ENCODE assay signal across 16 cellular contexts in genomic region chr2:98347298-98348065, GRCh38. TPM values are rescaled to one million over a fixed set of nuclear protein-coding genes. Genes with fewer than 3 reads are reported as not detected.
A peak's percentile ranks its signal among the peaks of the same experiment; 100 is the strongest.
DNase-seq lines count a peak whose midpoint lies in the region; ATAC-seq and TF ChIP-seq lines count a peak whose summit lies in the region.
"Had no signal": no experiment of that assay in that cellular context is flagged by ENCODE, and none has a peak within 500 bp of the region (broad histone marks: within the 10 kb centered on the region; RNA-seq: fewer than 3 reads in every experiment).

No MANE protein-coding gene starts in this region.

- TF ChIP-seq POLR2A in esophagus muscularis mucosa (IDR thresholded peaks at IDR 0.05; ENCODE audit: low read depth) = no peak
- no peak for TF ChIP-seq POLR2A in lower leg skin (IDR thresholded peaks at IDR 0.05)

- no peak overlapping the region for H3K4ac ChIP-seq in neuronal stem cell (ENCODE audit: low read length)

- peak; percentile 9 for DNase-seq in GM23248
- peak; percentile 98 for DNase-seq in NCI-H82 (lab: John Stamatoyannopoulos, UW)
- peak; percentile 53 for DNase-seq in esophagus muscularis mucosa (ENCODE audit: extremely low spot score)
- peak; percentile 29 for DNase-seq in neuronal stem cell (ENCODE audit: low spot score)
- DNase-seq in globus pallidus (ENCODE audit: low spot score) = no peak
- no peak for DNase-seq in left colon
- DNase-seq in lower leg skin (ENCODE audit: low spot score in 2 of 2) = no peak
- DNase-seq: dermis blood vessel endothelial cell; NCI-H2029 treated with DMSO at 0.1 percent for 48 hours; stimulated activated CD4-positive, alpha-beta T cell treated with anti-CD3 and anti-CD28 coated beads, Interleukin-1b, Interleukin-23, amount 100 ng/mL, for 48 hours; T1000; transverse colon had no signal

- H2BK120ac ChIP-seq in neuronal stem cell (ENCODE audit: low read depth, low read length) = no peak overlapping the region

- H3K27me3 ChIP-seq in GM23248 (replicated peaks; ENCODE audit: insufficient read depth) (peaks cover 42% of the 10 kb centered on the region), esophagus muscularis mucosa (peaks cover 13 to 68% (median 27%) of the 10 kb centered on the region in 4 donors), neuronal stem cell (ENCODE audit: control insufficient read depth in 3 of 3, insufficient read depth in 3 of 3, low read depth in 1 of 3, low read length in 3 of 3) (peaks cover 12 to 83% (median 40%) of the 10 kb centered on the region in 3 experiments)

- no peak overlapping the region for H2BK12ac ChIP-seq in neuronal stem cell (ENCODE audit: low read length)

- H3K9ac ChIP-seq in GM23248 (no peak overlapping the region), neuronal stem cell (ENCODE audit: low read depth, low read length, poor library complexity) (no peak overlapping the region)

- no peaks in the 10 kb centered on the region for H4K20me1 ChIP-seq in GM23248 (ENCODE audit: insufficient read depth)

- H3K79me2 ChIP-seq in GM23248 (ENCODE audit: insufficient read depth) = no peaks in the 10 kb centered on the region

- H2BK5ac ChIP-seq in neuronal stem cell (ENCODE audit: low read length) = no peak overlapping the region

- 0 out of 2 replicates have a peak, but pooled peaks cover 3% of the 10 kb centered on the region for H3K4me1 ChIP-seq in GM23248 (ENCODE audit: insufficient read depth)
- peaks cover 9 to 25% (median 17%) of the 10 kb centered on the region in 4 donors for H3K4me1 ChIP-seq in esophagus muscularis mucosa
- peaks cover 7 to 24% of the 10 kb centered on the region in 2 donors for H3K4me1 ChIP-seq in neuronal stem cell (ENCODE audit: control insufficient read depth in 2 of 2, insufficient read depth in 1 of 2, low read depth in 1 of 2, low read length in 2 of 2)

- H3F3A ChIP-seq in GM23248 (ENCODE audit: insufficient read depth) = no peaks in the 10 kb centered on the region

- H3K9me3 ChIP-seq in GM23248 (ENCODE audit: low read depth) (no peaks in the 10 kb centered on the region), esophagus muscularis mucosa (no peaks in the 10 kb centered on the region), neuronal stem cell (replicated peaks in 1 of 2; ENCODE audit: control insufficient read depth in 2 of 2, insufficient read depth in 1 of 2, low read depth in 1 of 2, low read length in 2 of 2) (peaks cover 0 to 2% of the 10 kb centered on the region in 2 donors)
- H3K9me3 ChIP-seq: transverse colon had no signal

- no peak overlapping the region for H3K23ac ChIP-seq in neuronal stem cell (ENCODE audit: low read depth, low read length, poor library complexity)

- peak overlapping the region; percentile 1 for H3K14ac ChIP-seq in neuronal stem cell (ENCODE audit: low read length)

- no peak overlapping the region for H3K18ac ChIP-seq in neuronal stem cell (ENCODE audit: low read length)

- intact Hi-C loops in esophagus muscularis mucosa (cut with DNase I) (no loop called here), left colon (cut with DNase I, micrococcal nuclease) (no loop called here), lower leg skin (cut with DNase I; ENCODE audit: low total_unique reads) (no loop called here)

- no peak for TF ChIP-seq CTCF in esophagus muscularis mucosa (IDR thresholded peaks at IDR 0.05)
- no peak for TF ChIP-seq CTCF in lower leg skin (IDR thresholded peaks at IDR 0.05)

- H4K8ac ChIP-seq in neuronal stem cell (ENCODE audit: low read depth, low read length) = no peak overlapping the region

- H4K91ac ChIP-seq in neuronal stem cell (ENCODE audit: low read depth, low read length, poor library complexity) = no peak overlapping the region

- no peaks in the 10 kb centered on the region for H3K9me2 ChIP-seq in GM23248 (ENCODE audit: insufficient read depth)

- H3K4me2 ChIP-seq in GM23248 (ENCODE audit: unreplicated experiment) (peak overlapping the region; percentile 85), neuronal stem cell (ENCODE audit: insufficient read depth, low read length, poor library complexity, severe bottlenecking) (peak overlapping the region; percentile 66)

- no peaks in the 10 kb centered on the region for H3K79me1 ChIP-seq in neuronal stem cell (ENCODE audit: low read depth, low read length)

- H3K4me3 ChIP-seq in GM23248 (peak overlapping the region; percentile 68; the same call in 1 of the 2 replicates), esophagus muscularis mucosa (peak overlapping the region; percentile 36 to 50 (median 40)), neuronal stem cell (ENCODE audit: low read length in 2 of 2) (no peak overlapping the region), lower leg skin (ENCODE audit: low read depth, poor library complexity, severe bottlenecking) (no peak overlapping the region)

- no peak overlapping the region for H2BK15ac ChIP-seq in neuronal stem cell (ENCODE audit: low read length)

- H2AK5ac ChIP-seq in neuronal stem cell (ENCODE audit: low read depth, low read length) = no peak overlapping the region

- TF ChIP-seq EP300 in esophagus muscularis mucosa (IDR thresholded peaks at IDR 0.05) = no peak

- no peak overlapping the region for H3K27ac ChIP-seq in GM23248
- H3K27ac ChIP-seq in esophagus muscularis mucosa (replicated peaks in 1 of 4) = no peak overlapping the region
- H3K27ac ChIP-seq in neuronal stem cell (replicated peaks; ENCODE audit: low read length) = no peak overlapping the region
- H3K27ac ChIP-seq: C4-2B, HL-60, transverse colon had no signal

- in situ Hi-C loops in GM23248 (cut with MboI) = no loop called here

- ATAC-seq in left colon = no peak

- no peaks in the 10 kb centered on the region for H3K36me3 ChIP-seq in GM23248 (ENCODE audit: low read depth)
- H3K36me3 ChIP-seq in esophagus muscularis mucosa = no peaks in the 10 kb centered on the region
- no peaks in the 10 kb centered on the region for H3K36me3 ChIP-seq in neuronal stem cell (replicated peaks in 1 of 2; ENCODE audit: control insufficient read depth in 2 of 2, insufficient read depth in 2 of 2, low read length in 2 of 2)
- H3K36me3 ChIP-seq: transverse colon had no signal

- H2AFZ ChIP-seq in GM23248 (no peak overlapping the region), neuronal stem cell (ENCODE audit: low read length) (peak overlapping the region; percentile 71)

- 6 to 8% methylated on average over 46 to 53 of the region's 54 CpGs for WGBS in GM23248 (ENCODE audit: low coverage in 1 of 2, low lambda C conversion rate in 2 of 2, missing lambda C conversion rate in 2 of 2), 2 experiments
- 8% methylated on average over 32 of the region's 54 CpGs for WGBS in esophagus muscularis mucosa
- WGBS in neuronal stem cell (ENCODE audit: extremely low coverage in 2 of 2, insufficient read length in 2 of 2, insufficient replicate concordance in 1 of 2), 2 donors = no CpG with 5 or more reads among the region's 54 CpGs
- 6 to 13% methylated on average over 44 to 52 of the region's 54 CpGs for WGBS in lower leg skin, 2 donors

RNA-seq across cellular contexts. Expression of gene CNGA3, which starts 1.2 kb away (rescaled TPM):
- under 0.01 and 0.51 TPM in 2 replicates for total RNA-seq in GM23248 (2014; rRNA removed; shearing (Covaris generic))
- 0.20 and 0.30 TPM in 2 replicates for polyA plus RNA-seq in GM23248 (2016; fragmentation: Nextera tagmentation; extraction: Ambion mirVana)
- 10 to 100 TPM in 1 of 4 donors, 1 to 10 TPM in 3; 2.5 to 13.7 (median 6.6) TPM for total RNA-seq in esophagus muscularis mucosa
- not detected for polyA plus RNA-seq in neuronal stem cell (2013, experiment 1 of 2)
- polyA plus RNA-seq in neuronal stem cell (2013, experiment 2 of 2) = not detected
- total RNA-seq in left colon = 1 to 10 TPM in 1 of 2 donors, under 1 TPM in 1; 0.27 to 1.3 TPM
- total RNA-seq in lower leg skin = not detected
- total RNA-seq: activated T-helper 2 cell treated with anti-CD3 and anti-CD28 coated beads, Interferon-gamma antibody, Interleukin-2, Interleukin-4, amounts not matched to agents 10 μg/mL and 5 μg/mL and 100 μg/mL, durations not matched to agents 14 hours and 24 hours and 36 hours; renal cortical epithelial cell had no signal

Comparison
In these comparisons a context has a peak if more than half of its experiments do, and no peak if none do; other contexts are left out.
1. DNase-seq: peak in GM23248 (single experiment), NCI-H82 (single experiment), esophagus muscularis mucosa (single experiment) and neuronal stem cell (single experiment); none in globus pallidus (single experiment), left colon (0 of 2) and lower leg skin (0 of 2).
2. H3K4me3 ChIP-seq: peak in GM23248 (single experiment) and esophagus muscularis mucosa (4 of 4); none in neuronal stem cell (0 of 2) and lower leg skin (single experiment).